Comparison of ENCODE assay signal across 21 cellular contexts in the genomic region with DNA sequence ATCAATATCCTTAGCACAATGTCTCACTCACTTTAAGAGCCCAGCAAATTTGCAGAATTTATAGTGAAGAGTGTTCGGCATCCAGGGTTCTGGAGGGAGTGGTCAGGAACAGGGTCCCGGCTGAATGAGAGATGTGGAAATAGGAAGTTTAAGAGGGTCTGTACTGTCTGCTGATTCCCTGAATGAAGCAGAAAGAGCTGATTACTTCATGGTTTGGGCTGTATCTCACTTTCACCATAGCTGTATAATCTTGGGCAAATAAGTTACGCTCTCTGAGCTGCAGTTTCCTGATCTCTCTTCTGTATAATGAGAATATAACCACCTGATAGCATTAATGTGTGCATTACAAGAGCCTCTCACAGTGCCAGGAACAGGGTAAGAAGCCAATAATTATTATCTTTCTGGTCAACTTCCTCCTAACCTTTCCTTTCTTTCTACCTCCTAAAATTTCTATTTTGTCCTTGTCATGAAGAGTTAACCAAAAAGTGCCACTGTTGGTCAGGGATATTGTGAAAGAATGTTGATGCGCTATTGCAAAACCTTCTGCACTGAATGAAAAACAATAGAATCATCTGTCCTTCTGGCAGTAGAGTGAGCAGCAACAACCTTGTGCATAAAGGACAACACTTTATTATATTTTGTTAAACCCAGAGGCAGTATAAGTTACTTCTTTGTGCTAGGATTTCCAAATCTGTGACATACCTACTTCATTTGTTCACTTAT. TPM values are rescaled to one million over a fixed set of nuclear protein-coding genes. Genes with fewer than 3 reads are reported as not detected.
DNase-seq lines count a peak whose midpoint lies in the region; ATAC-seq and TF ChIP-seq lines count a peak whose summit lies in the region.
"Had no signal": no experiment of that assay in that cellular context is flagged by ENCODE, and none has a peak within 500 bp of the region (broad histone marks: within the 10 kb centered on the region; RNA-seq: fewer than 3 reads in every experiment).

No MANE protein-coding gene starts in this region.

- TF ChIP-seq CTCF in HL-60 (IDR thresholded peaks at IDR 0.05; ENCODE audit: insufficient read depth, low read length) (no peak), PC-3 (conservative IDR thresholded peaks at IDR 0.05; ENCODE audit: low read depth, low read length) (no peak), fibroblast of mammary gland (conservative IDR thresholded peaks at IDR 0.05; ENCODE audit: control insufficient read depth, insufficient read depth, low read depth, low read length) (no peak), gastrocnemius medialis (IDR thresholded peaks at IDR 0.05 in 4 of 5, conservative IDR thresholded peaks at IDR 0.05 in 1 of 5) (no peak)

- no TSS peak for BruUV-seq in PC-3 (replicated peaks; lab: Mats Ljungman, UMichigan)

- intact Hi-C loops in PC-3 (cut with micrococcal nuclease) = no loop called here
- intact Hi-C loops in gastrocnemius medialis (cut with DNase I; ENCODE audit: low total_unique reads) = no loop called here

- POLR2A ChIA-PET in PC-3 (lab: Charles Lee; ENCODE audit: unreplicated experiment) = no interaction called here

- CTCF ChIA-PET in PC-3 (lab: Charles Lee) = no interaction called here

- no peak overlapping the region for H3K27ac ChIP-seq in HL-60 (replicated peaks)
- H3K27ac ChIP-seq in PC-3 (ENCODE audit: low read length) = peak overlapping the region; percentile 48
- peak overlapping the region in 1 of 4 donors; percentile 10 for H3K27ac ChIP-seq in gastrocnemius medialis
- H3K27ac ChIP-seq: SK-N-MC had no signal

- no peaks in the 10 kb centered on the region for H3F3A ChIP-seq in PC-3 (ENCODE audit: low read length, unreplicated experiment)

- no peak for TF ChIP-seq POLR2A in gastrocnemius medialis (IDR thresholded peaks at IDR 0.05)

- H3K4me1 ChIP-seq in PC-3 (ENCODE audit: insufficient read depth, low read length) = peaks cover 50% of the 10 kb centered on the region
- no peaks in the 10 kb centered on the region for H3K4me1 ChIP-seq in gastrocnemius medialis
- H3K4me1 ChIP-seq: Caco-2 had no signal

- H3K9me3 ChIP-seq in PC-3 (ENCODE audit: low read length) (no peaks in the 10 kb centered on the region), gastrocnemius medialis (no peaks in the 10 kb centered on the region)
- H3K9me3 ChIP-seq: Caco-2, tibial nerve had no signal

- H3K27me3 ChIP-seq in HL-60 (ENCODE audit: insufficient read depth, poor library complexity, severe bottlenecking) = no peaks in the 10 kb centered on the region
- H3K27me3 ChIP-seq in PC-3 (ENCODE audit: low read length) = no peaks in the 10 kb centered on the region
- no peaks in the 10 kb centered on the region for H3K27me3 ChIP-seq in gastrocnemius medialis
- H3K27me3 ChIP-seq: tibial nerve had no signal

- H3K9me2 ChIP-seq in PC-3 (replicated peaks; ENCODE audit: low read length) = no peaks in the 10 kb centered on the region

- in situ Hi-C loops in gastrocnemius medialis (cut with MboI; ENCODE audit: low sequenced_read_pairs in 4 of 4) = no loop called here

- H3K4me2 ChIP-seq in PC-3 (ENCODE audit: low read length) = 0 out of 2 replicates have a peak overlapping the region, but pooled peaks have one; percentile 7

- H3K9ac ChIP-seq in PC-3 (ENCODE audit: low read length) = no peak overlapping the region

- ATAC-seq in PC-3 (no peak), gastrocnemius medialis (peak; percentile 55 to 60)
- ATAC-seq: activated CD4-positive, CD25-positive, alpha-beta regulatory T cell treated with anti-CD3 and anti-CD28 coated beads, Interleukin-2, amount 50 U/mL, for 24 hours; activated CD8-positive, alpha-beta T cell treated with anti-CD3 and anti-CD28 coated beads, Interleukin-2, amount 10 ng/mL, durations not matched to agents 7 days and 5 days; stimulated activated naive CD8-positive, alpha-beta T cell treated with anti-CD3 and anti-CD28 coated beads, Interleukin-15, Interleukin-2, amounts not matched to agents 100 U/mL and 50 U/mL, for 24 hours had no signal

- no peak overlapping the region for H2AFZ ChIP-seq in PC-3 (ENCODE audit: low read length)

- H3K79me2 ChIP-seq in PC-3 (ENCODE audit: low read length) = no peaks in the 10 kb centered on the region

- DNase-seq in HL-60 (ENCODE audit: low read depth in 1 of 2, low spot score in 1 of 2) (peak; percentile 13 to 14), PC-3 (peak; percentile 50), fibroblast of mammary gland (ENCODE audit: low read depth) (peak; percentile 66), gastrocnemius medialis (no peak), HT-29 (ENCODE audit: low spot score) (no peak), ureter (ENCODE audit: low spot score) (no peak), globus pallidus (ENCODE audit: low spot score) (no peak)
- DNase-seq: activated CD8-positive, alpha-beta T cell treated with anti-CD3 and anti-CD28 coated beads, Interleukin-2, amount 10 ng/mL, durations not matched to agents 7 days and 5 days; activated naive CD4-positive, alpha-beta T cell treated with Interleukin-2 at 50 U/mL for 16 hours; activated T-cell treated with anti-CD3 and anti-CD28 coated beads, Interleukin-2, amount 50 U/mL, for 1 hour; anterior cingulate cortex; Caco-2; H9; NCI-H1694; NCI-H748 treated with DMSO at 0.1 percent for 48 hours; stimulated activated CD4-positive, alpha-beta T cell treated with anti-CD3 and anti-CD28 coated beads, Interleukin-4, amount 100 ng/mL, for 1 hour; stimulated activated naive CD8-positive, alpha-beta T cell treated with anti-CD3 and anti-CD28 coated beads, Interleukin-15, Interleukin-2, amounts not matched to agents 100 U/mL and 50 U/mL, for 24 hours had no signal

- H3K4me3 ChIP-seq in HL-60 (replicated peaks; ENCODE audit: insufficient read depth, low read length) (no peak overlapping the region), PC-3 (ENCODE audit: low read length) (no peak overlapping the region), fibroblast of mammary gland (ENCODE audit: control insufficient read depth, low read depth, low read length) (no peak overlapping the region), gastrocnemius medialis (no peak overlapping the region)
- H3K4me3 ChIP-seq: skin epidermis, tibial nerve had no signal

- H4K20me1 ChIP-seq in PC-3 (ENCODE audit: low read length) = no peaks in the 10 kb centered on the region

- no peaks in the 10 kb centered on the region for H3K36me3 ChIP-seq in PC-3 (ENCODE audit: low read depth, low read length)
- H3K36me3 ChIP-seq in gastrocnemius medialis = no peaks in the 10 kb centered on the region
- H3K36me3 ChIP-seq: tibial nerve had no signal

RNA-seq across cellular contexts. Expression of a gene that starts 14.7 kb away (rescaled TPM):
- total RNA-seq in PC-3 (2014; rRNA removed) (6.8 and 7.8 TPM in 2 replicates), gastrocnemius medialis (1 to 10 TPM; 1.4 to 3.4 (median 2.0) TPM), ureter (4.6 TPM)
- total RNA-seq in HT-29 (2014; rRNA removed; shearing (Covaris generic)) = not detected in 2 replicates
- total RNA-seq: activated CD8-positive, alpha-beta T cell treated with anti-CD3 and anti-CD28 coated beads, Interleukin-2, amount 10 ng/mL, durations not matched to agents 7 days and 5 days; Caco-2; H9 had no signal

Comparison
In these comparisons a context has a peak if more than half of its experiments do, and no peak if none do; other contexts are left out.
1. DNase-seq: peak in HL-60 (2 of 2), PC-3 (single experiment) and fibroblast of mammary gland (single experiment); none in gastrocnemius medialis (0 of 2), HT-29 (single experiment), ureter (single experiment) and globus pallidus (single experiment).